ENCODE assay signal across 1 cellular context in genomic region chr5:176609724-176610429, GRCh38.
TF ChIP-seq lines count a peak whose summit lies in the region.

Gene GPRIN1, minus strand, starts transcription at chr5:176610156. Its CDS starts 10,322 bp downstream, at chr5:176599834.

TF ChIP-seq in H1, 55 proteins besides CTCF, POLR2A, EP300 and RAD21:
- peak; percentile 19 to 63; a peak in 1 of 4 replicates for TF ChIP-seq HDAC2 (IDR thresholded peaks at IDR 0.05; ENCODE audit: borderline replicate concordance in 1 of 2, low read depth in 2 of 2, low read length in 2 of 2)
- no peak for TF ChIP-seq BCL11A (IDR thresholded peaks at IDR 0.05; ENCODE audit: low read depth in 2 of 2, low read length in 2 of 2)
- no peak for TF ChIP-seq POLR2AphosphoS5 (IDR thresholded peaks at IDR 0.05; ENCODE audit: low read depth, low read length)
- peak; percentile 35; the same call in 1 of the 2 replicates for TF ChIP-seq TAF1 (IDR thresholded peaks at IDR 0.05; ENCODE audit: low read depth, low read length)
- no peak for TF ChIP-seq ASH2L (IDR thresholded peaks at IDR 0.05; ENCODE audit: low read length)
- no peak for TF ChIP-seq NANOG (IDR thresholded peaks at IDR 0.05; ENCODE audit: insufficient read depth, low read depth, low read length, poor library complexity, severe bottlenecking)
- no peak for TF ChIP-seq HDAC6 (IDR thresholded peaks at IDR 0.05; ENCODE audit: low read depth, low read length)
- TF ChIP-seq RNF2 (IDR thresholded peaks at IDR 0.05; ENCODE audit: borderline replicate concordance, low read depth, low read length, missing control alignments, poor library complexity, severe bottlenecking), result no peak
- TF ChIP-seq TCF12 (IDR thresholded peaks at IDR 0.05; ENCODE audit: low read depth, low read length), result no peak
- TF ChIP-seq RFX5 (IDR thresholded peaks at IDR 0.05; ENCODE audit: borderline replicate concordance, low read depth, low read length), result no peak
- TF ChIP-seq JUN (IDR thresholded peaks at IDR 0.05; ENCODE audit: low read depth, low read length), result no peak
- TF ChIP-seq KDM4A (IDR thresholded peaks at IDR 0.05; ENCODE audit: low read depth, low read length, severe bottlenecking), result peak; percentile 49
- no peak for TF ChIP-seq CEBPB (IDR thresholded peaks at IDR 0.05; ENCODE audit: low read depth, low read length)
- TF ChIP-seq SP1 (IDR thresholded peaks at IDR 0.05; ENCODE audit: low read depth, low read length), result no peak
- TF ChIP-seq SIN3A (conservative IDR thresholded peaks at IDR 0.05 in 1 of 2, IDR thresholded peaks at IDR 0.05 in 1 of 2; ENCODE audit: low read depth in 1 of 2, low read length in 2 of 2), result peak in 1 of 2 experiments; percentile 75; a peak in 3 of 4 replicates
- no peak for TF ChIP-seq YY1 (IDR thresholded peaks at IDR 0.05; ENCODE audit: low read depth, low read length)
- TF ChIP-seq MAX (IDR thresholded peaks at IDR 0.05), result no peak
- TF ChIP-seq NRF1 (IDR thresholded peaks at IDR 0.05; ENCODE audit: low read depth, low read length), result peak; percentile 57
- TF ChIP-seq GABPA (IDR thresholded peaks at IDR 0.05; ENCODE audit: borderline replicate concordance, insufficient read depth, low read length), result no peak
- TF ChIP-seq SP2 (IDR thresholded peaks at IDR 0.05; ENCODE audit: low read length), result no peak
- no peak for TF ChIP-seq CBX8 (IDR thresholded peaks at IDR 0.05; ENCODE audit: borderline replicate concordance, low read depth, low read length)
- 0 out of 2 replicates have a peak, but pooled peaks have one; percentile 25 for TF ChIP-seq PHF8 (conservative IDR thresholded peaks at IDR 0.05; ENCODE audit: low read depth, low read length)
- no peak for TF ChIP-seq SIRT6 (IDR thresholded peaks at IDR 0.05; ENCODE audit: low read length)
- TF ChIP-seq E2F6 (IDR thresholded peaks at IDR 0.05), result 0 out of 2 replicates have a peak, but pooled peaks have one; percentile 16
- TF ChIP-seq CBX5 (IDR thresholded peaks at IDR 0.05; ENCODE audit: low read depth, low read length), result no peak
- TF ChIP-seq SIX5 (IDR thresholded peaks at IDR 0.05; ENCODE audit: low read depth, low read length), result no peak
- TF ChIP-seq KDM1A (IDR thresholded peaks at IDR 0.05; ENCODE audit: borderline replicate concordance, low read length), result peak; percentile 73
- TF ChIP-seq EZH2 (IDR thresholded peaks at IDR 0.05; ENCODE audit: low read depth, low read length, severe bottlenecking), result no peak
- TF ChIP-seq KDM5A (IDR thresholded peaks at IDR 0.05; ENCODE audit: low read length), result no peak
